23 cellular contexts compared by ENCODE assay signal in genomic region chr15:42955518-42955917, GRCh38. TPM values are rescaled to one million over a fixed set of nuclear protein-coding genes. Genes with fewer than 3 reads are reported as not detected.
DNase-seq lines count a peak whose midpoint lies in the region; ATAC-seq, FAIRE-seq and TF ChIP-seq lines count a peak whose summit lies in the region.
"Had no signal": no experiment of that assay in that cellular context is flagged by ENCODE, and none has a peak within 500 bp of the region (broad histone marks: within the 10 kb centered on the region; RNA-seq: fewer than 3 reads in every experiment).

No MANE protein-coding gene starts in this region.

- H3K4me1 ChIP-seq in keratinocyte (ENCODE audit: control insufficient read depth, extremely low read depth, insufficient read depth, low read length), result peaks cover 21% of the 10 kb centered on the region
- H3K4me1 ChIP-seq: colonic mucosa, transverse colon had no signal

- H3K27me3 Mint-ChIP-seq in HFFc6 (ENCODE audit: insufficient read depth), result no peaks in the 10 kb centered on the region
- H3K27me3 Mint-ChIP-seq: CD4-positive, alpha-beta T cell; memory B cell; natural killer cell treated with Interleukin-12 subunit alpha and Interleukin-12 subunit beta and Interleukin-15 and Interleukin-18, amount 100 ng/mL, for 72 hours had no signal

- dilution Hi-C loops in keratinocyte (cut with MboI; ENCODE audit: extremely low pct_ligation_motif_present, low sequenced_read_pairs), result no loop called here

- no peak overlapping the region for H2AFZ ChIP-seq in keratinocyte (ENCODE audit: control insufficient read depth, low read length)

- no peak for ATAC-seq in HG02678 (IDR thresholded peaks at IDR 0.05; ENCODE audit: unreplicated experiment)
- ATAC-seq in HG02588 (IDR thresholded peaks at IDR 0.05; ENCODE audit: unreplicated experiment), result no peak
- ATAC-seq: natural killer cell treated with Interleukin-12 subunit alpha and Interleukin-12 subunit beta and Interleukin-15 and Interleukin-18, amount 100 ng/mL, for 72 hours had no signal

- no peaks in the 10 kb centered on the region for H4K20me1 ChIP-seq in keratinocyte (ENCODE audit: control insufficient read depth, extremely low read depth, insufficient read depth, low read length)

- H3K36me3 ChIP-seq in brain microvascular endothelial cell (replicated peaks) (peaks cover 50% of the 10 kb centered on the region), keratinocyte (ENCODE audit: control insufficient read depth in 2 of 2, extremely low read depth in 1 of 2, insufficient read depth in 2 of 2, low read length in 2 of 2) (peaks cover 18 to 32% of the 10 kb centered on the region in 2 experiments)

- peaks cover 23% of the 10 kb centered on the region for H3K4me1 Mint-ChIP-seq in HFFc6 (ENCODE audit: low read depth)
- H3K4me1 Mint-ChIP-seq: memory B cell had no signal

- peak overlapping the region; percentile 64 for H3K27ac Mint-ChIP-seq in HFFc6
- H3K27ac Mint-ChIP-seq: CD4-positive, alpha-beta T cell; memory B cell; natural killer cell treated with Interleukin-12 subunit alpha and Interleukin-12 subunit beta and Interleukin-15 and Interleukin-18, amount 100 ng/mL, for 72 hours had no signal

- no peak overlapping the region for H3K4me3 Mint-ChIP-seq in HFFc6
- H3K4me3 Mint-ChIP-seq: CD4-positive, alpha-beta T cell; memory B cell; natural killer cell treated with Interleukin-12 subunit alpha and Interleukin-12 subunit beta and Interleukin-15 and Interleukin-18, amount 100 ng/mL, for 72 hours had no signal

- no peak overlapping the region for H3K9ac ChIP-seq in keratinocyte (ENCODE audit: control insufficient read depth, extremely low read depth, insufficient read depth, low read length)

- H3K79me2 ChIP-seq in keratinocyte (ENCODE audit: control insufficient read depth, insufficient read depth, low read length), result no peaks in the 10 kb centered on the region

- in situ Hi-C loops in brain microvascular endothelial cell (cut with HindIII; ENCODE audit: low pct_ligation_motif_present, low sequenced_read_pairs), result no loop called here

- peak; percentile 40 for DNase-seq in AG20443 (ENCODE audit: low spot score)
- peak; percentile 11 for DNase-seq in HFFc6
- peak; percentile 59 for DNase-seq in brain microvascular endothelial cell
- peak; percentile 84 for DNase-seq in keratinocyte (ENCODE audit: low read depth, low spot score)
- no peak for DNase-seq in nucleus accumbens (lab: John Stamatoyannopoulos, UW)
- no peak for DNase-seq in NCI-H2081 treated with DMSO at 0.1 percent for 48 hours (lab: John Stamatoyannopoulos, UW)
- DNase-seq: activated CD8-positive, alpha-beta memory T cell treated with anti-CD3 and anti-CD28 coated beads for 24 hours; activated effector memory CD4-positive, alpha-beta T cell treated with anti-CD3 and anti-CD28 coated beads, Interleukin-2, amount 50 U/mL, for 16 hours; CD4-positive, alpha-beta T cell; colonic mucosa; DND-41; head of caudate nucleus; NCI-H1930; SHP77; stimulated activated CD4-positive, alpha-beta T cell treated with anti-CD3 and anti-CD28 coated beads, Interleukin-15, amount 100 ng/mL, for 24 hours; stimulated activated naive CD4-positive, alpha-beta T cell; T-helper 2 cell; transverse colon had no signal

- peaks cover 74% of the 10 kb centered on the region for H3K36me3 Mint-ChIP-seq in HFFc6 (ENCODE audit: low read depth)

- H3K9me1 ChIP-seq in keratinocyte (ENCODE audit: control insufficient read depth, extremely low read depth, insufficient read depth, low read length), result no peaks in the 10 kb centered on the region

- H3K4me3 ChIP-seq in brain microvascular endothelial cell (ENCODE audit: low read depth, low read length), result no peak overlapping the region
- no peak overlapping the region for H3K4me3 ChIP-seq in keratinocyte (ENCODE audit: control insufficient read depth in 2 of 3, extremely low read depth in 1 of 3, insufficient read depth in 2 of 3, low read depth in 1 of 3, low read length in 3 of 3)
- H3K4me3 ChIP-seq: colonic mucosa, transverse colon had no signal

- peak overlapping the region; percentile 61 for H3K4me2 ChIP-seq in keratinocyte (ENCODE audit: control insufficient read depth, extremely low read depth, insufficient read depth, low read depth, low read length)

- H3K27me3 ChIP-seq in brain microvascular endothelial cell (replicated peaks) (no peaks in the 10 kb centered on the region), keratinocyte (ENCODE audit: control insufficient read depth, extremely low read depth, insufficient read depth, low read length) (no peaks in the 10 kb centered on the region)
- H3K27me3 ChIP-seq: colonic mucosa, transverse colon had no signal

- no peak for TF ChIP-seq CTCF in HFFc6 (IDR thresholded peaks at IDR 0.05)
- no peak for TF ChIP-seq CTCF in brain microvascular endothelial cell (IDR thresholded peaks at IDR 0.05; ENCODE audit: low read depth, low read length, missing control alignments)
- no peak for TF ChIP-seq CTCF in keratinocyte (optimal IDR thresholded peaks at IDR 0.05 in 1 of 3, IDR thresholded peaks at IDR 0.05 in 1 of 3, conservative IDR thresholded peaks at IDR 0.05 in 1 of 3; ENCODE audit: extremely low read depth in 1 of 3, insufficient read depth in 2 of 3, low read length in 3 of 3)

- peaks cover 4% of the 10 kb centered on the region for H3K9me3 ChIP-seq in keratinocyte (ENCODE audit: control insufficient read depth, low read depth, low read length)
- H3K9me3 ChIP-seq: colonic mucosa, transverse colon had no signal

- H3K27ac ChIP-seq in brain microvascular endothelial cell, result peak overlapping the region; percentile 66
- peak overlapping the region; percentile 83 for H3K27ac ChIP-seq in keratinocyte (ENCODE audit: control insufficient read depth, insufficient read depth, low read length)
- H3K27ac ChIP-seq: colonic mucosa, transverse colon had no signal

- H3K9me3 Mint-ChIP-seq in HFFc6, result peaks cover 10% of the 10 kb centered on the region
- H3K9me3 Mint-ChIP-seq: CD4-positive, alpha-beta T cell; memory B cell; natural killer cell treated with Interleukin-12 subunit alpha and Interleukin-12 subunit beta and Interleukin-15 and Interleukin-18, amount 100 ng/mL, for 72 hours had no signal

- peak; percentile 77 for FAIRE-seq in keratinocyte (lab: Jason Lieb, UNC)
- FAIRE-seq: islet of Langerhans had no signal

RNA-seq across cellular contexts. Expression of gene TTBK2, which starts 34.9 kb away (rescaled TPM):
- total RNA-seq in HFFc6 (2021; fragmentation: NEBNext Ultra II Directional; extraction: Animal tissue kit (Norgen Biotek cat#: 25700)), result 10 to 100 TPM in 3 of 6 experiments, 1 to 10 TPM in 3; 9.4 to 12.6 (median 10.2) TPM
- polyA plus RNA-seq in keratinocyte, result 4.7 to 7.3 TPM (median 4.8 TPM) in 3 replicates
- polyA plus RNA-seq in keratinocyte (2011; ENCODE audit: low read depth), result 2.1 TPM
- polyA plus RNA-seq in keratinocyte (2011; cell fraction: cytosol; rRNA removed), result 2.8 and 5.1 TPM in 2 replicates
- polyA plus RNA-seq in keratinocyte (2011; cell fraction: nucleus; rRNA removed), result 11.5 and 12.7 TPM in 2 replicates
- polyA plus RNA-seq in keratinocyte (2012; ENCODE audit: low replicate concordance), result 3.2 TPM in 2 replicates
- 4.9 to 17.5 TPM (median 11.1 TPM) in 3 replicates for polyA minus RNA-seq in keratinocyte
- 6.3 TPM for polyA minus RNA-seq in keratinocyte (2011; cell fraction: cytosol; rRNA and poly(A)+ RNA removed)
- 9.8 and 18.8 TPM in 2 replicates for polyA minus RNA-seq in keratinocyte (2011; cell fraction: nucleus; rRNA and poly(A)+ RNA removed)

Comparison
In these comparisons a context has a peak if more than half of its experiments do, and no peak if none do; other contexts are left out.
1. DNase-seq: peak in AG20443 (single experiment), HFFc6 (single experiment), brain microvascular endothelial cell (single experiment) and keratinocyte (single experiment); none in nucleus accumbens (0 of 56) and NCI-H2081 treated with DMSO at 0.1 percent for 48 hours (single experiment).